2 cellular contexts compared by ENCODE assay signal in genomic region chr1:2587860-2588571, GRCh38.
TF ChIP-seq lines count a peak whose summit lies in the region.

No MANE protein-coding gene starts in this region.

TF ChIP-seq in endothelial cell of umbilical vein, 7 proteins besides CTCF, POLR2A, EP300 and RAD21:
- no peak for TF ChIP-seq FOS (IDR thresholded peaks at IDR 0.05; ENCODE audit: borderline replicate concordance, insufficient read depth, low read length)
- TF ChIP-seq GATA2 (IDR thresholded peaks at IDR 0.05; ENCODE audit: insufficient read depth, insufficient read length, low read depth, low read length), result no peak
- no peak for TF ChIP-seq JUN (IDR thresholded peaks at IDR 0.05; ENCODE audit: borderline replicate concordance, insufficient read depth, insufficient read length, low read depth)
- no peak for TF ChIP-seq EZH2 (IDR thresholded peaks at IDR 0.05; ENCODE audit: borderline replicate concordance, low read depth, low read length, severe bottlenecking)
- no peak for TF ChIP-seq MYC (IDR thresholded peaks at IDR 0.05; ENCODE audit: low read depth, low read length)
- TF ChIP-seq MAX (IDR thresholded peaks at IDR 0.05; ENCODE audit: insufficient read depth, insufficient read length), result no peak
- TF ChIP-seq POLR2AphosphoS5 (IDR thresholded peaks at IDR 0.05; ENCODE audit: insufficient read depth, low read depth, low read length), result no peak

TF ChIP-seq in neural cell, 6 proteins besides CTCF, POLR2A, EP300 and RAD21:
- no peak for TF ChIP-seq SMC3 (conservative IDR thresholded peaks at IDR 0.05; ENCODE audit: poor library complexity)
